11 cellular contexts compared by ENCODE assay signal in the genomic region with DNA sequence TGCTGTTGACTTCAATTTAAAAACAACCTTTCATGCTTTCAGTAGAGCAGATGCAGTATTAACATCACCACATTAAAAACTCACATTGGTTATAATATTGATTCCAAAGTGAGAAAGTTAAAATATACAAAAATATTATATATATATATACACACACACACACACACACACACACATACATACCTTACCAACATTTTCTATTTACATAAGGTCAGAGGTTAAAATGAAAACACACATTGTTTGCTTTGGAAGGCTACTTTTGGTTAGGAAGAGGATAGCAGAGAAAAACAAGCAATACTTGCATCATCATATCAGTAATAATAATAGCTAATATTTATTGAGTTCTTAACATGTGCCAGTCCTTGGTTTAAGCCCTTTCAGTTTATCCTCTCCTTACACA.
"Had no signal": no experiment of that assay in that cellular context is flagged by ENCODE, and none has a peak within 500 bp of the region (broad histone marks: within the 10 kb centered on the region; RNA-seq: fewer than 3 reads in every experiment).

No MANE protein-coding gene starts in this region.

- ATAC-seq: GM23338, HCT116 had no signal

- DNase-seq: GM23248, GOT3, H7, H9, HCEC 1CT, HFFc6 had no signal

- H3K4me1 ChIP-seq: HAP-1 had no signal

- H3K4me3 Mint-ChIP-seq: GM23338, H9, HFFc6 had no signal

- H3K4me2 ChIP-seq: GM23338 had no signal

- H3K36me3 ChIP-seq: HAP-1 had no signal

- H3K4me1 Mint-ChIP-seq: GM23338, H9 had no signal

- H2AFZ ChIP-seq: GM23248, GM23338 had no signal

- H3K27ac ChIP-seq: GM23248 had no signal

- FAIRE-seq: H1, H54 had no signal

- H3K27ac Mint-ChIP-seq: GM23338, H9, HFFc6 had no signal

- H3K9me3 ChIP-seq: HAP-1 had no signal

- H3K4me3 ChIP-seq: GM23248, GM23338, HAP-1 had no signal

- H3K9ac ChIP-seq: GM23248 had no signal
